8 cellular contexts compared by ENCODE assay signal in genomic region chr19:40284501-40285352, GRCh38. TPM values are rescaled to one million over a fixed set of nuclear protein-coding genes. Genes with fewer than 3 reads are reported as not detected.
DNase-seq lines count a peak whose midpoint lies in the region; ATAC-seq lines count a peak whose summit lies in the region.

Gene AKT2, minus strand, starts transcription at chr19:40285345. Its CDS starts 20,078 bp downstream, at chr19:40265267.

- POLR2A ChIA-PET in naive thymus-derived CD4-positive, alpha-beta T cell (lab: Charles Lee): interaction anchor here (0.7 kb wide), 1 partner anchor 64 kb away, joined by 5 read pairs; the partner anchor contains the start of genes C19orf47 and PLD3

- H3K4me1 ChIP-seq in naive thymus-derived CD4-positive, alpha-beta T cell (ENCODE audit: control insufficient read depth in 2 of 2, insufficient read depth in 2 of 2, low read length in 2 of 2): peaks cover 20 to 46% of the 10 kb centered on the region in 2 donors

- CTCF ChIA-PET in naive thymus-derived CD4-positive, alpha-beta T cell (lab: Charles Lee): no interaction called here

- H3K4me3 ChIP-seq in naive thymus-derived CD4-positive, alpha-beta T cell (ENCODE audit: low read length): peak within 1 kb of the TSS; percentile 84

- ATAC-seq in HG03060 (IDR thresholded peaks at IDR 0.05; ENCODE audit: low read depth, unreplicated experiment) (peak; percentile 10), esophagus mucosa (peak; percentile 48)
- ATAC-seq in naive thymus-derived CD4-positive, alpha-beta T cell: peak; percentile 64
- peak; percentile 65 for ATAC-seq in stimulated activated memory B cell treated with anti-CD40 and anti-IgM and Interleukin-4, amounts not matched to agents 10 μg/mL and 1 μg/mL and 100 μg/mL, for 72 hours

- peak; percentile 79 for DNase-seq in activated effector memory CD4-positive, alpha-beta T cell treated with anti-CD3 and anti-CD28 coated beads, Interleukin-2, amount 50 U/mL, for 16 hours
- DNase-seq in activated effector memory CD4-positive, alpha-beta T cell treated with Interleukin-2 at 50 U/mL for 16 hours: no peak
- peak; percentile 77 for DNase-seq in NOMO-1 treated with DMSO at 0.1 percent for 48 hours (lab: John Stamatoyannopoulos, UW; ENCODE audit: unreplicated experiment)
- peak; percentile 61 for DNase-seq in activated T-cell treated with anti-CD3 and anti-CD28 coated beads for 24 hours (ENCODE audit: low read depth)
- DNase-seq in naive thymus-derived CD4-positive, alpha-beta T cell: peak; percentile 66 to 95 (median 80)

- peaks cover 33 to 68% (median 58%) of the 10 kb centered on the region in 7 donors for H3K4me1 Mint-ChIP-seq in naive thymus-derived CD4-positive, alpha-beta T cell
- H3K4me1 Mint-ChIP-seq in stimulated activated memory B cell treated with anti-CD40 and anti-IgM and Interleukin-4, amounts not matched to agents 10 μg/mL and 1 μg/mL and 100 μg/mL, for 72 hours: peaks cover 65% of the 10 kb centered on the region

- H3K36me3 Mint-ChIP-seq in naive thymus-derived CD4-positive, alpha-beta T cell: peaks cover 0 to 4% (median 0%) of the 10 kb centered on the region in 5 donors
- H3K36me3 Mint-ChIP-seq in stimulated activated memory B cell treated with anti-CD40 and anti-IgM and Interleukin-4, amounts not matched to agents 10 μg/mL and 1 μg/mL and 100 μg/mL, for 72 hours: no peaks in the 10 kb centered on the region

- H3K9me3 Mint-ChIP-seq in naive thymus-derived CD4-positive, alpha-beta T cell: peaks cover 0 to 3% (median 0%) of the 10 kb centered on the region in 11 donors
- H3K9me3 Mint-ChIP-seq in stimulated activated memory B cell treated with anti-CD40 and anti-IgM and Interleukin-4, amounts not matched to agents 10 μg/mL and 1 μg/mL and 100 μg/mL, for 72 hours: no peaks in the 10 kb centered on the region

- H3K9me3 ChIP-seq in naive thymus-derived CD4-positive, alpha-beta T cell (ENCODE audit: control insufficient read depth in 2 of 3, low read length in 3 of 3): no peaks in the 10 kb centered on the region

- no peaks in the 10 kb centered on the region for H3K27me3 ChIP-seq in naive thymus-derived CD4-positive, alpha-beta T cell (ENCODE audit: control insufficient read depth in 2 of 2, insufficient read depth in 2 of 2, low read length in 2 of 2)

- H3K4me3 Mint-ChIP-seq in naive thymus-derived CD4-positive, alpha-beta T cell: peak within 1 kb of the TSS; percentile 87 to 99 (median 94)
- peak within 1 kb of the TSS; percentile 84 for H3K4me3 Mint-ChIP-seq in stimulated activated memory B cell treated with anti-CD40 and anti-IgM and Interleukin-4, amounts not matched to agents 10 μg/mL and 1 μg/mL and 100 μg/mL, for 72 hours

- peaks cover 0 to 2% (median 0%) of the 10 kb centered on the region in 5 donors for H3K27me3 Mint-ChIP-seq in naive thymus-derived CD4-positive, alpha-beta T cell
- H3K27me3 Mint-ChIP-seq in stimulated activated memory B cell treated with anti-CD40 and anti-IgM and Interleukin-4, amounts not matched to agents 10 μg/mL and 1 μg/mL and 100 μg/mL, for 72 hours: no peaks in the 10 kb centered on the region

- peak within 1 kb of the TSS; percentile 96 to 100 (median 99) for H3K27ac Mint-ChIP-seq in naive thymus-derived CD4-positive, alpha-beta T cell
- peak within 1 kb of the TSS; percentile 96 for H3K27ac Mint-ChIP-seq in stimulated activated memory B cell treated with anti-CD40 and anti-IgM and Interleukin-4, amounts not matched to agents 10 μg/mL and 1 μg/mL and 100 μg/mL, for 72 hours

- H3K27ac ChIP-seq in naive thymus-derived CD4-positive, alpha-beta T cell (ENCODE audit: low read depth, low read length): peak within 1 kb of the TSS; percentile 97

- H3K36me3 ChIP-seq in naive thymus-derived CD4-positive, alpha-beta T cell (ENCODE audit: control insufficient read depth in 2 of 3, insufficient read depth in 3 of 3, low read length in 3 of 3): peaks cover 0 to 9% (median 0%) of the 10 kb centered on the region in 3 experiments

- intact Hi-C loops in naive thymus-derived CD4-positive, alpha-beta T cell (cut with micrococcal nuclease): loop anchor here (1.0 to 10.0 kb wide), 18 partner anchors 10 to 1432 kb away; partner anchors contain the start of genes C19orf47 (in 2 of the 2), MAP3K10 (in 2 of the 2), PLD3 (in 2 of the 2) and BLVRB (in 1 of the 2)

RNA-seq across cellular contexts. Expression of gene AKT2, which starts in this region (rescaled TPM):
- total RNA-seq in esophagus mucosa: 96.0 TPM
- 100 to 1,000 TPM; 149 to 220 (median 183) TPM for total RNA-seq in naive thymus-derived CD4-positive, alpha-beta T cell
- 10 to 100 TPM; 22.5 to 38.4 TPM for polyA plus RNA-seq in naive thymus-derived CD4-positive, alpha-beta T cell

Comparison
In these comparisons a context has a peak if more than half of its experiments do, and no peak if none do; other contexts are left out.
1. ATAC-seq: peak in every context shown above with its lines; median percentile 65 in stimulated activated memory B cell treated with anti-CD40 and anti-IgM and Interleukin-4, amounts not matched to agents 10 μg/mL and 1 μg/mL and 100 μg/mL, for 72 hours; 64 in naive thymus-derived CD4-positive, alpha-beta T cell; 48 in esophagus mucosa; 10 in HG03060.